11 cellular contexts compared by ENCODE assay signal in the genomic region with DNA sequence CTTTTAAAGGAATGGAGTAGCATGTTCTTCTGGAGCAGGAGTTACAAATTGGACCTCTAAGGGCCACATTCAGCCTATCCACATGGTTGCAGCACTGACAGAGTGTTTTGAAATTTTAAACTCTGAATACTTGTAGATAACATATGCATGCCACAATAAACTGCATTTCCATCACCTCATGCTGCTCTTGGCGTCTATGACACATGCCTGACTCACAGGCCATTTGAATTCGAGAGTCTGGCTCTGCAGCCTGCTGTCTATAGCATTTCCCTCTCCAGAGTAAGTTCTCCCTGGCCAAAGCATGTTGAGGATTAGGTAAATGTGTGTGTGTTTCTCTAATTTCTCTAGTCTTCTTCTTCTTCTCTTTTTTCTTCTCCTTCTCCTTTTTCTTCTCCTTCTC. TPM values are rescaled to one million over a fixed set of nuclear protein-coding genes. Genes with fewer than 3 reads are reported as not detected.
DNase-seq lines count a peak whose midpoint lies in the region; ATAC-seq, FAIRE-seq and TF ChIP-seq lines count a peak whose summit lies in the region.
"Had no signal": no experiment of that assay in that cellular context is flagged by ENCODE, and none has a peak within 500 bp of the region (broad histone marks: within the 10 kb centered on the region; RNA-seq: fewer than 3 reads in every experiment).

No MANE protein-coding gene starts in this region.

- dilution Hi-C loops in keratinocyte (cut with MboI; ENCODE audit: extremely low pct_ligation_motif_present, low sequenced_read_pairs), result no loop called here

- no peaks in the 10 kb centered on the region for H3K9me3 ChIP-seq in keratinocyte (ENCODE audit: control insufficient read depth, low read depth, low read length)

- peak overlapping the region; percentile 64 for H2AFZ ChIP-seq in keratinocyte (ENCODE audit: control insufficient read depth, low read length)

- H3K4me2 ChIP-seq in keratinocyte (ENCODE audit: control insufficient read depth, extremely low read depth, insufficient read depth, low read depth, low read length), result peak overlapping the region; percentile 31

- peaks cover 13% of the 10 kb centered on the region for H3K4me1 ChIP-seq in keratinocyte (ENCODE audit: control insufficient read depth, extremely low read depth, insufficient read depth, low read length)

- no peaks in the 10 kb centered on the region for H4K20me1 ChIP-seq in keratinocyte (ENCODE audit: control insufficient read depth, extremely low read depth, insufficient read depth, low read length)

- DNase-seq in AG08395 (ENCODE audit: low spot score) (peak; percentile 61), HS-5 (ENCODE audit: low read depth) (peak; percentile 86), astrocyte of the cerebellum (ENCODE audit: low read depth) (peak; percentile 94), keratinocyte (ENCODE audit: low read depth, low spot score) (no peak)
- no peak for DNase-seq in activated effector memory CD4-positive, alpha-beta T cell treated with anti-CD3 and anti-CD28 coated beads, Interleukin-2, amount 50 U/mL, for 16 hours
- DNase-seq in activated naive CD4-positive, alpha-beta T cell (lab: John Stamatoyannopoulos, UW), result no peak
- DNase-seq in activated T-cell treated with anti-CD3 and anti-CD28 coated beads, Interleukin-2, amount 50 U/mL, for 48 hours, result no peak
- DNase-seq: natural killer cell; NCI-H1436; stimulated activated CD4-positive, alpha-beta T cell treated with anti-CD3 and anti-CD28 coated beads, Interleukin-4, amount 100 ng/mL, for 4 hours had no signal

- no peaks in the 10 kb centered on the region for H3K9me1 ChIP-seq in keratinocyte (ENCODE audit: control insufficient read depth, extremely low read depth, insufficient read depth, low read length)

- H3K4me3 ChIP-seq in astrocyte of the cerebellum (ENCODE audit: low read depth, low read length) (no peak overlapping the region), keratinocyte (ENCODE audit: control insufficient read depth in 2 of 3, extremely low read depth in 1 of 3, insufficient read depth in 2 of 3, low read depth in 1 of 3, low read length in 3 of 3) (no peak overlapping the region)

- ATAC-seq in HG03135 (IDR thresholded peaks at IDR 0.05; ENCODE audit: unreplicated experiment), result no peak
- ATAC-seq: natural killer cell had no signal

- in situ Hi-C loops in astrocyte of the cerebellum (cut with HindIII; ENCODE audit: low sequenced_read_pairs), result no loop called here

- no peaks in the 10 kb centered on the region for H3K79me2 ChIP-seq in keratinocyte (ENCODE audit: control insufficient read depth, insufficient read depth, low read length)

- H3K9ac ChIP-seq in keratinocyte (ENCODE audit: control insufficient read depth, extremely low read depth, insufficient read depth, low read length), result no peak overlapping the region

- no peak for TF ChIP-seq CTCF in astrocyte of the cerebellum (IDR thresholded peaks at IDR 0.05; ENCODE audit: low read depth, low read length, missing control alignments)
- TF ChIP-seq CTCF in keratinocyte (optimal IDR thresholded peaks at IDR 0.05 in 1 of 3, IDR thresholded peaks at IDR 0.05 in 1 of 3, conservative IDR thresholded peaks at IDR 0.05 in 1 of 3; ENCODE audit: extremely low read depth in 1 of 3, insufficient read depth in 2 of 3, low read length in 3 of 3), result no peak

- no peak overlapping the region for H3K27ac ChIP-seq in keratinocyte (ENCODE audit: control insufficient read depth, insufficient read depth, low read length)

- FAIRE-seq in keratinocyte (lab: Jason Lieb, UNC), result peak; percentile 97

- no peaks in the 10 kb centered on the region for H3K36me3 ChIP-seq in keratinocyte (ENCODE audit: control insufficient read depth in 2 of 2, extremely low read depth in 1 of 2, insufficient read depth in 2 of 2, low read length in 2 of 2)

- H3K27me3 ChIP-seq in keratinocyte (ENCODE audit: control insufficient read depth, extremely low read depth, insufficient read depth, low read length), result no peaks in the 10 kb centered on the region

RNA-seq across cellular contexts. Expression of a gene that starts 28.7 kb away (rescaled TPM):
- not detected in 3 replicates for polyA plus RNA-seq in keratinocyte
- not detected for polyA plus RNA-seq in keratinocyte (2011; ENCODE audit: low read depth)
- polyA plus RNA-seq in keratinocyte (2011; cell fraction: cytosol; rRNA removed), result not detected in 2 replicates
- not detected in 2 replicates for polyA plus RNA-seq in keratinocyte (2011; cell fraction: nucleus; rRNA removed)
- not detected in 2 replicates for polyA plus RNA-seq in keratinocyte (2012; ENCODE audit: low replicate concordance)
- polyA minus RNA-seq in keratinocyte, result not detected in 3 replicates
- not detected for polyA minus RNA-seq in keratinocyte (2011; cell fraction: cytosol; rRNA and poly(A)+ RNA removed)
- polyA minus RNA-seq in keratinocyte (2011; cell fraction: nucleus; rRNA and poly(A)+ RNA removed), result not detected in 2 replicates

Comparison
In these comparisons a context has a peak if more than half of its experiments do, and no peak if none do; other contexts are left out.
1. DNase-seq: peak in AG08395 (single experiment), HS-5 (single experiment) and astrocyte of the cerebellum (single experiment); none in keratinocyte (single experiment), activated effector memory CD4-positive, alpha-beta T cell treated with anti-CD3 and anti-CD28 coated beads, Interleukin-2, amount 50 U/mL, for 16 hours (single experiment), activated naive CD4-positive, alpha-beta T cell (0 of 4) and activated T-cell treated with anti-CD3 and anti-CD28 coated beads, Interleukin-2, amount 50 U/mL, for 48 hours (0 of 2).